8 cellular contexts compared by ENCODE assay signal in genomic region chr5:100902406-100903035, GRCh38. TPM values are rescaled to one million over a fixed set of nuclear protein-coding genes. Genes with fewer than 3 reads are reported as not detected.
DNase-seq lines count a peak whose midpoint lies in the region; ATAC-seq, FAIRE-seq and TF ChIP-seq lines count a peak whose summit lies in the region.

No MANE protein-coding gene starts in this region.

- peak; percentile 57 for FAIRE-seq in keratinocyte (lab: Jason Lieb, UNC)

- H3K9me1 ChIP-seq in keratinocyte (ENCODE audit: control insufficient read depth, extremely low read depth, insufficient read depth, low read length), result no peaks in the 10 kb centered on the region

- H4K20me1 ChIP-seq in GM23248 (ENCODE audit: insufficient read depth), result no peaks in the 10 kb centered on the region
- no peaks in the 10 kb centered on the region; the same call in 1 of the 2 replicates for H4K20me1 ChIP-seq in OCI-LY7 (ENCODE audit: insufficient read depth, low read length)
- no peaks in the 10 kb centered on the region for H4K20me1 ChIP-seq in keratinocyte (ENCODE audit: control insufficient read depth, extremely low read depth, insufficient read depth, low read length)

- DNase-seq in GM23248 (peak; percentile 15), OCI-LY7 (ENCODE audit: low spot score) (no peak), astrocyte of the hippocampus (ENCODE audit: low read depth, low spot score) (peak; percentile 34), keratinocyte (ENCODE audit: low read depth, low spot score) (no peak), GM13976 (ENCODE audit: low spot score) (no peak)
- peak; percentile 42 for DNase-seq in stimulated activated CD8-positive, alpha-beta memory T cell treated with anti-CD3 and anti-CD28 coated beads, Interleukin-4, amount 100 ng/mL, for 48 hours

- H3K4me2 ChIP-seq in GM23248 (ENCODE audit: unreplicated experiment) (peak overlapping the region; percentile 84), OCI-LY7 (ENCODE audit: low read length) (peak overlapping the region; percentile 100), keratinocyte (ENCODE audit: control insufficient read depth, extremely low read depth, insufficient read depth, low read depth, low read length) (peak overlapping the region; percentile 88)

- intact Hi-C loops in OCI-LY7 (cut with micrococcal nuclease; ENCODE audit: unreplicated experiment), result loop anchor here (2.0 to 10.0 kb wide), 3 partner anchors 110 to 1978 kb away; partner anchors contain the start of gene CHD1

- POLR2A ChIA-PET in OCI-LY7 (lab: Charles Lee), result interaction anchor here (0.6 to 12.8 kb wide), 29 partner anchors 8 to 450 kb away, joined by 3 to 290 read pairs (median 5); partner anchors contain the start of gene FAM174A

- no peak for ATAC-seq in GM19023 (IDR thresholded peaks at IDR 0.05; ENCODE audit: unreplicated experiment)
- ATAC-seq in GM21786 (IDR thresholded peaks at IDR 0.05; ENCODE audit: unreplicated experiment), result no peak

- H3K4me1 ChIP-seq in GM23248 (ENCODE audit: insufficient read depth) (peaks cover 7% of the 10 kb centered on the region), OCI-LY7 (ENCODE audit: insufficient read depth, low read length, poor library complexity, severe bottlenecking) (peaks cover 40% of the 10 kb centered on the region), keratinocyte (ENCODE audit: control insufficient read depth, extremely low read depth, insufficient read depth, low read length) (peaks cover 18% of the 10 kb centered on the region)

- dilution Hi-C loops in keratinocyte (cut with MboI; ENCODE audit: extremely low pct_ligation_motif_present, low sequenced_read_pairs), result no loop called here

- H3K27me3 ChIP-seq in GM23248 (replicated peaks; ENCODE audit: insufficient read depth) (peaks cover 53% of the 10 kb centered on the region), keratinocyte (ENCODE audit: control insufficient read depth, extremely low read depth, insufficient read depth, low read length) (peaks cover 6% of the 10 kb centered on the region)

- no peak overlapping the region for H3K27ac ChIP-seq in GM23248
- peak overlapping the region; percentile 94 for H3K27ac ChIP-seq in OCI-LY7 (ENCODE audit: low read depth, low read length, poor library complexity, severe bottlenecking)
- no peak overlapping the region for H3K27ac ChIP-seq in keratinocyte (ENCODE audit: control insufficient read depth, insufficient read depth, low read length)

- TSS peak; percentile 65 for BruUV-seq in OCI-LY7 (replicated peaks; lab: Mats Ljungman, UMichigan)

- H3K9ac ChIP-seq in GM23248, result no peak overlapping the region
- peak overlapping the region; percentile 14 for H3K9ac ChIP-seq in keratinocyte (ENCODE audit: control insufficient read depth, extremely low read depth, insufficient read depth, low read length)

- H3K4me3 ChIP-seq in GM23248 (peak overlapping the region; percentile 72), OCI-LY7 (ENCODE audit: low read depth, low read length, poor library complexity, severe bottlenecking) (peak overlapping the region; percentile 87), keratinocyte (ENCODE audit: control insufficient read depth in 2 of 3, extremely low read depth in 1 of 3, insufficient read depth in 2 of 3, low read depth in 1 of 3, low read length in 3 of 3) (peak overlapping the region; percentile 38 to 85 (median 78))

- no peaks in the 10 kb centered on the region for H3K9me2 ChIP-seq in GM23248 (ENCODE audit: insufficient read depth)
- no peaks in the 10 kb centered on the region for H3K9me2 ChIP-seq in OCI-LY7 (ENCODE audit: insufficient read depth, low read length)

- TF ChIP-seq CTCF in OCI-LY7 (conservative IDR thresholded peaks at IDR 0.05; ENCODE audit: low read length) (no peak), keratinocyte (optimal IDR thresholded peaks at IDR 0.05 in 1 of 3, IDR thresholded peaks at IDR 0.05 in 1 of 3, conservative IDR thresholded peaks at IDR 0.05 in 1 of 3; ENCODE audit: extremely low read depth in 1 of 3, insufficient read depth in 2 of 3, low read length in 3 of 3) (no peak), GM13976 (IDR thresholded peaks at IDR 0.05; ENCODE audit: borderline replicate concordance, control extremely low read depth, extremely low read depth, insufficient read depth, missing control alignments) (no peak)

- H3K79me2 ChIP-seq in GM23248 (ENCODE audit: insufficient read depth) (no peaks in the 10 kb centered on the region), OCI-LY7 (ENCODE audit: insufficient read depth, low read depth, low read length) (peaks cover 41% of the 10 kb centered on the region; the same call in 1 of the 2 replicates), keratinocyte (ENCODE audit: control insufficient read depth, insufficient read depth, low read length) (no peaks in the 10 kb centered on the region)

- H3K36me3 ChIP-seq in GM23248 (ENCODE audit: low read depth) (no peaks in the 10 kb centered on the region), OCI-LY7 (ENCODE audit: insufficient read depth, low read length) (no peaks in the 10 kb centered on the region), keratinocyte (ENCODE audit: control insufficient read depth in 2 of 2, extremely low read depth in 1 of 2, insufficient read depth in 2 of 2, low read length in 2 of 2) (no peaks in the 10 kb centered on the region)

- H2AFZ ChIP-seq in GM23248 (peak overlapping the region; percentile 84), OCI-LY7 (ENCODE audit: low read length) (peak overlapping the region; percentile 7; the same call in 1 of the 2 replicates), keratinocyte (ENCODE audit: control insufficient read depth, low read length) (peak overlapping the region; percentile 91)

- no peaks in the 10 kb centered on the region for H3K9me3 ChIP-seq in GM23248 (ENCODE audit: low read depth)
- H3K9me3 ChIP-seq in OCI-LY7 (ENCODE audit: low read length), result no peaks in the 10 kb centered on the region
- no peaks in the 10 kb centered on the region for H3K9me3 ChIP-seq in keratinocyte (ENCODE audit: control insufficient read depth, low read depth, low read length)

- H3F3A ChIP-seq in GM23248 (ENCODE audit: insufficient read depth), result 0 out of 2 replicates have a peak, but pooled peaks cover 6% of the 10 kb centered on the region

- in situ Hi-C loops in GM23248 (cut with MboI), result no loop called here
- in situ Hi-C loops in GM13976 (cut with MboI; ENCODE audit: low sequenced_read_pairs, unreplicated experiment), result no loop called here

- WGBS in GM23248 (ENCODE audit: low coverage in 1 of 2, low lambda C conversion rate in 2 of 2, missing lambda C conversion rate in 2 of 2), 2 experiments, result 4 to 5% methylated on average over 14 of the region's 14 CpGs

- CTCF ChIA-PET in OCI-LY7 (lab: Charles Lee; ENCODE audit: unreplicated experiment), result interaction anchor here (0.8 to 1.8 kb wide), 8 partner anchors 12 to 128 kb away, joined by 3 to 7 read pairs (median 4); no protein-coding TSS in a partner anchor

RNA-seq across cellular contexts. Expression of gene ST8SIA4, which starts 0.6 kb away (rescaled TPM):
- under 0.01 TPM in 1 of 2 replicates, not detected in the other for total RNA-seq in GM23248 (2014; rRNA removed; shearing (Covaris generic))
- polyA plus RNA-seq in GM23248 (2016; fragmentation: Nextera tagmentation; extraction: Ambion mirVana), result 0.10 TPM in 1 of 2 replicates, not detected in the other
- total RNA-seq in OCI-LY7 (2014; rRNA removed; shearing (Covaris generic)), result 10.2 and 14.9 TPM in 2 replicates
- 40.3 and 42.9 TPM in 2 replicates for total RNA-seq in OCI-LY7 (2022)
- polyA plus RNA-seq in keratinocyte, result 0.13 to 0.43 TPM (median 0.27 TPM) in 3 replicates
- polyA plus RNA-seq in keratinocyte (2011; ENCODE audit: low read depth), result 0.21 TPM
- 0.04 and 0.05 TPM in 2 replicates for polyA plus RNA-seq in keratinocyte (2011; cell fraction: cytosol; rRNA removed)
- polyA plus RNA-seq in keratinocyte (2011; cell fraction: nucleus; rRNA removed), result 0.09 and 0.13 TPM in 2 replicates
- 0.20 and 0.41 TPM in 2 replicates for polyA plus RNA-seq in keratinocyte (2012; ENCODE audit: low replicate concordance)
- 0.26 to 0.36 TPM (median 0.29 TPM) in 3 replicates for polyA minus RNA-seq in keratinocyte
- polyA minus RNA-seq in keratinocyte (2011; cell fraction: cytosol; rRNA and poly(A)+ RNA removed), result not detected
- 0.11 and 0.54 TPM in 2 replicates for polyA minus RNA-seq in keratinocyte (2011; cell fraction: nucleus; rRNA and poly(A)+ RNA removed)

Comparison
In these comparisons a context has a peak if more than half of its experiments do, and no peak if none do; other contexts are left out.
1. DNase-seq: peak in GM23248 (single experiment), astrocyte of the hippocampus (single experiment) and stimulated activated CD8-positive, alpha-beta memory T cell treated with anti-CD3 and anti-CD28 coated beads, Interleukin-4, amount 100 ng/mL, for 48 hours (single experiment); none in OCI-LY7 (single experiment), keratinocyte (single experiment) and GM13976 (single experiment).
2. H2AFZ ChIP-seq: peak in every context shown above with its lines; median percentile 91 in keratinocyte; 84 in GM23248; 7 in OCI-LY7.
3. RNA of gene ST8SIA4, which starts 0.6 kb away (total RNA-seq): 10.2 to 42.9 TPM in OCI-LY7; under 0.01 TPM in GM23248; every median in the first group is over 10 times any median in the second.
4. Peak in every context shown above with its lines, with median percentiles within 50 percentile points of each other: H3K4me2 ChIP-seq and H3K4me3 ChIP-seq.